ENCODE assay signal across 39 cellular contexts in the genomic region with DNA sequence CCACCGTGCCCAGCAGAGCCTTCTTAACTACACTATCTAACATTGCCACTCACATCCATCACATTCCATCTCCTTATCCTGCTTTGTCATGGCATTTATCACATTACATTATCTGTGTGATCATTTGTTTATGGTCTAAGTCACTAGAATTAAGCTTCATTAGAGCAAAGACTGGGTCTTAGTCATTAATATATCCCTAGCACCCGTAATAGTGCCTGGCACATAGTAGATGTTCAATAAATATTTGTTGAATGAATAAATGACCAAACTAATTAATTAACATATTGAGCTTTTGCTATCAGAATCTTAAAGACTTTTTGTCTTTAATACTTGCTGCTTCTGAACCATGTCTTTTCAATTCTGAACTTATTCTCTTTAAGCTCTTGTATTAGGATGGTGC. TPM values are rescaled to one million over a fixed set of nuclear protein-coding genes. Genes with fewer than 3 reads are reported as not detected.
"Had no signal": no experiment of that assay in that cellular context is flagged by ENCODE, and none has a peak within 500 bp of the region (broad histone marks: within the 10 kb centered on the region; RNA-seq: fewer than 3 reads in every experiment).

No MANE protein-coding gene starts in this region.

- DNase-seq: activated B cell treated with CpG ODN at 0.5 μM for 24 hours; activated CD4-positive, alpha-beta memory T cell treated with anti-CD3 and anti-CD28 coated beads for 36 hours; activated CD4-positive, alpha-beta T cell treated with anti-CD3 and anti-CD28 coated beads for 4 hours; activated CD4-positive, alpha-beta T cell treated with anti-CD3 and anti-CD28 coated beads, Interleukin-2, amount 10 ng/mL, durations not matched to agents 24 days and 14 days; activated CD4-positive, alpha-beta T cell treated with anti-CD3 and anti-CD28 coated beads, Interleukin-2, amount 50 U/mL, for 1 hour; activated CD4-positive, alpha-beta T cell treated with anti-CD3 and anti-CD28 coated beads, Interleukin-2, amount 50 U/mL, for 4 hours; activated CD4-positive, CD25-positive, alpha-beta regulatory T cell treated with anti-CD3 and anti-CD28 coated beads, Interleukin-2, amount 50 U/mL, for 72 hours; activated CD8-positive, alpha-beta memory T cell treated with anti-CD3 and anti-CD28 coated beads, Interleukin-2, amount 50 U/mL, for 4 hours; activated CD8-positive, alpha-beta T cell treated with anti-CD3 and anti-CD28 coated beads for 36 hours; activated effector memory CD4-positive, alpha-beta T cell treated with Interleukin-2 at 50 U/mL for 16 hours; activated gamma-delta T cell; activated naive CD4-positive, alpha-beta T cell treated with anti-CD3 and anti-CD28 coated beads, Interleukin-2, amount 10 ng/mL, durations not matched to agents 7 days and 5 days; activated naive CD4-positive, alpha-beta T cell treated with Interleukin-2 at 50 U/mL for 16 hours; activated naive CD8-positive, alpha-beta T cell treated with anti-CD3 and anti-CD28 coated beads, Interleukin-2, amount 10 ng/mL, durations not matched to agents 7 days and 5 days; activated naive CD8-positive, alpha-beta T cell treated with anti-CD3 and anti-CD28 coated beads, Interleukin-2, amount 50 U/mL, for 24 hours; activated T-cell treated with anti-CD3 and anti-CD28 coated beads for 4 hours; activated T-cell treated with anti-CD3 and anti-CD28 coated beads, Interleukin-2, amount 50 U/mL, for 1 hour; activated T-cell treated with anti-CD3 and anti-CD28 coated beads, Interleukin-2, amount 50 U/mL, for 4 hours; amygdala; anterior cingulate cortex; caudate nucleus; T-helper 1 cell; T-helper 2 cell; T-helper 9 cell had no signal

- ATAC-seq: activated CD8-positive, alpha-beta T cell treated with anti-CD3 and anti-CD28 coated beads for 36 hours; activated naive CD8-positive, alpha-beta T cell treated with anti-CD3 and anti-CD28 coated beads, Interleukin-2, amount 50 U/mL, for 24 hours; activated T-cell treated with anti-CD3 and anti-CD28 coated beads, Interleukin-2, amount 50 U/mL, for 4 hours had no signal

- FAIRE-seq: bronchial epithelial cell, TTC549 had no signal

- H3K4me3 ChIP-seq: ascending aorta, cardiac muscle cell had no signal

- H3K9me3 ChIP-seq: ascending aorta had no signal

- H3K27ac Mint-ChIP-seq: activated B cell treated with CpG ODN at 0.5 μM for 24 hours; activated CD4-positive, alpha-beta memory T cell treated with anti-CD3 and anti-CD28 coated beads for 36 hours; activated CD4-positive, alpha-beta T cell treated with anti-CD3 and anti-CD28 coated beads, Interleukin-2, amount 10 ng/mL, durations not matched to agents 24 days and 14 days; activated CD8-positive, alpha-beta T cell treated with anti-CD3 and anti-CD28 coated beads for 36 hours; activated naive CD4-positive, alpha-beta T cell treated with anti-CD3 and anti-CD28 coated beads, Interleukin-2, amount 10 ng/mL, durations not matched to agents 7 days and 5 days; activated naive CD4-positive, alpha-beta T cell treated with anti-CD3 and anti-CD28 coated beads, Interleukin-2, amount 50 U/mL, for 24 hours; activated naive CD8-positive, alpha-beta T cell; activated naive CD8-positive, alpha-beta T cell treated with anti-CD3 and anti-CD28 coated beads, Interleukin-2, amount 10 ng/mL, durations not matched to agents 7 days and 5 days; activated naive CD8-positive, alpha-beta T cell treated with anti-CD3 and anti-CD28 coated beads, Interleukin-2, amount 50 U/mL, for 24 hours; activated T-helper 2 cell treated with anti-CD3 and anti-CD28 coated beads, Interferon-gamma antibody, Interleukin-2, Interleukin-4, amounts not matched to agents 10 μg/mL and 5 μg/mL and 100 μg/mL, durations not matched to agents 14 hours and 24 hours and 36 hours; brain; T-helper 1 cell treated with Interleukin-12 subunit alpha and Interleukin-12 subunit beta and Interleukin-4 antibody, amounts not matched to agents 30 μg/mL and 1 μg/mL, for 36 hours; T-helper 2 cell treated with Interferon-gamma antibody and Interleukin-4, amounts not matched to agents 5 μg/mL and 100 μg/mL, for 36 hours had no signal

- H3K36me3 ChIP-seq: ascending aorta, cardiac muscle cell had no signal

- H3K4me1 ChIP-seq: ascending aorta had no signal

- H3K27ac ChIP-seq: ascending aorta, cardiac muscle cell, VCaP had no signal

- H3K9me3 Mint-ChIP-seq: activated B cell treated with CpG ODN at 0.5 μM for 24 hours; activated CD4-positive, alpha-beta memory T cell treated with anti-CD3 and anti-CD28 coated beads for 36 hours; activated CD8-positive, alpha-beta T cell treated with anti-CD3 and anti-CD28 coated beads for 36 hours; activated naive CD4-positive, alpha-beta T cell treated with anti-CD3 and anti-CD28 coated beads, Interleukin-2, amount 10 ng/mL, durations not matched to agents 7 days and 5 days; activated naive CD4-positive, alpha-beta T cell treated with anti-CD3 and anti-CD28 coated beads, Interleukin-2, amount 50 U/mL, for 24 hours; activated naive CD8-positive, alpha-beta T cell treated with anti-CD3 and anti-CD28 coated beads, Interleukin-2, amount 10 ng/mL, durations not matched to agents 7 days and 5 days; activated naive CD8-positive, alpha-beta T cell treated with anti-CD3 and anti-CD28 coated beads, Interleukin-2, amount 50 U/mL, for 24 hours; activated T-cell treated with anti-CD3 and anti-CD28 coated beads, Interleukin-2, amount 50 U/mL, for 4 hours; activated T-helper 2 cell treated with anti-CD3 and anti-CD28 coated beads, Interferon-gamma antibody, Interleukin-2, Interleukin-4, amounts not matched to agents 10 μg/mL and 5 μg/mL and 100 μg/mL, durations not matched to agents 14 hours and 24 hours and 36 hours; central memory CD8-positive, alpha-beta T cell; T-helper 1 cell treated with Interleukin-12 subunit alpha and Interleukin-12 subunit beta and Interleukin-4 antibody, amounts not matched to agents 30 μg/mL and 1 μg/mL, for 36 hours; T-helper 2 cell treated with Interferon-gamma antibody and Interleukin-4, amounts not matched to agents 5 μg/mL and 100 μg/mL, for 36 hours had no signal

- H3K27me3 ChIP-seq: ascending aorta, cardiac muscle cell had no signal

- H3K36me3 Mint-ChIP-seq: activated CD4-positive, alpha-beta memory T cell treated with anti-CD3 and anti-CD28 coated beads for 36 hours; activated naive CD4-positive, alpha-beta T cell treated with anti-CD3 and anti-CD28 coated beads, Interleukin-2, amount 10 ng/mL, durations not matched to agents 7 days and 5 days; activated naive CD4-positive, alpha-beta T cell treated with anti-CD3 and anti-CD28 coated beads, Interleukin-2, amount 50 U/mL, for 24 hours; activated naive CD8-positive, alpha-beta T cell; activated naive CD8-positive, alpha-beta T cell treated with anti-CD3 and anti-CD28 coated beads, Interleukin-2, amount 10 ng/mL, durations not matched to agents 7 days and 5 days; brain had no signal

- H3K4me3 Mint-ChIP-seq: activated B cell treated with CpG ODN at 0.5 μM for 24 hours; activated CD4-positive, alpha-beta memory T cell treated with anti-CD3 and anti-CD28 coated beads for 36 hours; activated CD4-positive, alpha-beta T cell treated with anti-CD3 and anti-CD28 coated beads, Interleukin-2, amount 10 ng/mL, durations not matched to agents 24 days and 14 days; activated CD8-positive, alpha-beta T cell treated with anti-CD3 and anti-CD28 coated beads for 36 hours; activated naive CD4-positive, alpha-beta T cell treated with anti-CD3 and anti-CD28 coated beads, Interleukin-2, amount 10 ng/mL, durations not matched to agents 7 days and 5 days; activated naive CD4-positive, alpha-beta T cell treated with anti-CD3 and anti-CD28 coated beads, Interleukin-2, amount 50 U/mL, for 24 hours; activated naive CD8-positive, alpha-beta T cell; activated naive CD8-positive, alpha-beta T cell treated with anti-CD3 and anti-CD28 coated beads, Interleukin-2, amount 10 ng/mL, durations not matched to agents 7 days and 5 days; activated naive CD8-positive, alpha-beta T cell treated with anti-CD3 and anti-CD28 coated beads, Interleukin-2, amount 50 U/mL, for 24 hours; activated T-cell treated with anti-CD3 and anti-CD28 coated beads, Interleukin-2, amount 50 U/mL, for 4 hours; brain; central memory CD8-positive, alpha-beta T cell; T-helper 1 cell treated with Interleukin-12 subunit alpha and Interleukin-12 subunit beta and Interleukin-4 antibody, amounts not matched to agents 30 μg/mL and 1 μg/mL, for 36 hours; T-helper 2 cell treated with Interferon-gamma antibody and Interleukin-4, amounts not matched to agents 5 μg/mL and 100 μg/mL, for 36 hours had no signal

RNA-seq across cellular contexts. Expression of a gene that starts 11.9 kb away (rescaled TPM):
- total RNA-seq: activated B cell treated with CpG ODN at 0.5 μM for 24 hours; activated CD4-positive, alpha-beta memory T cell treated with anti-CD3 and anti-CD28 coated beads for 36 hours; activated CD4-positive, alpha-beta T cell treated with anti-CD3 and anti-CD28 coated beads, Interleukin-2, amount 10 ng/mL, durations not matched to agents 24 days and 14 days; activated CD8-positive, alpha-beta memory T cell treated with anti-CD3 and anti-CD28 coated beads for 36 hours; activated CD8-positive, alpha-beta T cell treated with anti-CD3 and anti-CD28 coated beads for 36 hours; activated naive CD8-positive, alpha-beta T cell treated with anti-CD3 and anti-CD28 coated beads, Interleukin-2, amount 10 ng/mL, durations not matched to agents 7 days and 5 days; activated T-cell treated with anti-CD3 and anti-CD28 coated beads, Interleukin-2, amount 50 U/mL, for 4 hours; activated T-helper 2 cell treated with anti-CD3 and anti-CD28 coated beads, Interferon-gamma antibody, Interleukin-2, Interleukin-4, amounts not matched to agents 10 μg/mL and 5 μg/mL and 100 μg/mL, durations not matched to agents 14 hours and 24 hours and 36 hours; ascending aorta; bronchial epithelial cell; cardiac muscle cell; cerebellum had no signal
- polyA plus RNA-seq: adipose tissue, cardiac muscle cell had no signal

RNA-seq across cellular contexts. Expression of a gene that starts 59.6 kb away (rescaled TPM):
- total RNA-seq: activated B cell treated with CpG ODN at 0.5 μM for 24 hours; activated CD4-positive, alpha-beta memory T cell treated with anti-CD3 and anti-CD28 coated beads for 36 hours; activated CD4-positive, alpha-beta T cell treated with anti-CD3 and anti-CD28 coated beads, Interleukin-2, amount 10 ng/mL, durations not matched to agents 24 days and 14 days; activated CD8-positive, alpha-beta memory T cell treated with anti-CD3 and anti-CD28 coated beads for 36 hours; activated CD8-positive, alpha-beta T cell treated with anti-CD3 and anti-CD28 coated beads for 36 hours; activated naive CD8-positive, alpha-beta T cell treated with anti-CD3 and anti-CD28 coated beads, Interleukin-2, amount 10 ng/mL, durations not matched to agents 7 days and 5 days; activated T-cell treated with anti-CD3 and anti-CD28 coated beads, Interleukin-2, amount 50 U/mL, for 4 hours; activated T-helper 2 cell treated with anti-CD3 and anti-CD28 coated beads, Interferon-gamma antibody, Interleukin-2, Interleukin-4, amounts not matched to agents 10 μg/mL and 5 μg/mL and 100 μg/mL, durations not matched to agents 14 hours and 24 hours and 36 hours; ascending aorta; cardiac muscle cell; cerebellum had no signal
- polyA plus RNA-seq: cardiac muscle cell had no signal
